In the genomic region with DNA sequence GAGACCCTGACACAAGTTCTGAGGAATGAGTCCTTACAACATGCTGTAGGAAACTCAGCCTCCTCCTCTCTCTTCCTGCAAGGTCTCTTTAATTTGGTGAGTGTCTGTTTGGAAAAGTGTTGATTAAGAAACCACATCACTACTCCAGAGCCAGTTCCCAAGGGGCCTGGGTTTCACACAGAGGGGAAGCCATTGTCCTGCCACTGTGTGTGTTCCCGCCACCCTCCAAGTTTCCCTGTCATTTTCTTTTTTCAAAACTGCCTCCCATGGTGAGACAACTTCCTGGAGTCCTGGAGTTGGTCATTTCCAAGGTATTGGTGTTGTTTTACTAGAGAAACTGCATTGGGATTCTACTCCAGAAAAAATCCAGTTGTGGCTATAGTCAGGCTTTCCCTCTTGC, we compare ENCODE assay signal across 18 cellular contexts.
DNase-seq lines count a peak whose midpoint lies in the region; ATAC-seq and TF ChIP-seq lines count a peak whose summit lies in the region.
"Had no signal": no experiment of that assay in that cellular context is flagged by ENCODE, and none has a peak within 500 bp of the region (broad histone marks: within the 10 kb centered on the region; RNA-seq: fewer than 3 reads in every experiment).

No MANE protein-coding gene starts in this region.

- no peak for ATAC-seq in GM21423 (IDR thresholded peaks at IDR 0.05; ENCODE audit: unreplicated experiment)

- H3K4me1 ChIP-seq in HUES48 (ENCODE audit: control insufficient read depth, insufficient read depth, low read length), result peaks cover 31% of the 10 kb centered on the region
- peaks cover 40% of the 10 kb centered on the region for H3K4me1 ChIP-seq in SJSA1 (replicated peaks)
- H3K4me1 ChIP-seq in iPS-20b (ENCODE audit: insufficient read depth, low read length), result peaks cover 33% of the 10 kb centered on the region
- peaks cover 22% of the 10 kb centered on the region for H3K4me1 ChIP-seq in smooth muscle cell (ENCODE audit: low read depth)
- H3K4me1 ChIP-seq: Caco-2 had no signal

- H3K4me2 ChIP-seq in smooth muscle cell, result no peak overlapping the region
- H3K4me2 ChIP-seq: KMS-11 had no signal

- H3K27me3 ChIP-seq in HUES48 (ENCODE audit: control insufficient read depth, insufficient read depth, low read length) (peaks cover 2% of the 10 kb centered on the region; the same call in 1 of the 2 replicates), SJSA1 (replicated peaks) (no peaks in the 10 kb centered on the region), iPS-20b (ENCODE audit: insufficient read depth, low read length) (no peaks in the 10 kb centered on the region), smooth muscle cell (ENCODE audit: low read depth) (no peaks in the 10 kb centered on the region)

- no peaks in the 10 kb centered on the region for H3K36me3 ChIP-seq in HUES48 (ENCODE audit: control insufficient read depth, insufficient read depth, low read length)
- H3K36me3 ChIP-seq in SJSA1, result no peaks in the 10 kb centered on the region
- no peaks in the 10 kb centered on the region for H3K36me3 ChIP-seq in iPS-20b (ENCODE audit: insufficient read depth, low read depth, low read length)
- H3K36me3 ChIP-seq in smooth muscle cell (ENCODE audit: low read depth), result no peaks in the 10 kb centered on the region

- H2AFZ ChIP-seq in smooth muscle cell (ENCODE audit: low read depth), result peak overlapping the region; percentile 58

- H3F3A ChIP-seq in smooth muscle cell (ENCODE audit: low read depth), result no peaks in the 10 kb centered on the region

- TF ChIP-seq CTCF in smooth muscle cell (IDR thresholded peaks at IDR 0.05; ENCODE audit: borderline replicate concordance, insufficient read depth, poor library complexity, severe bottlenecking), result no peak

- no peaks in the 10 kb centered on the region for H4K20me1 ChIP-seq in smooth muscle cell (ENCODE audit: low read depth)

- H3K4me3 ChIP-seq in HUES48 (ENCODE audit: low read depth, low read length) (no peak overlapping the region; the same call in 1 of the 2 replicates), SJSA1 (no peak overlapping the region), iPS-20b (ENCODE audit: low read length) (peak overlapping the region; percentile 9; the same call in 1 of the 2 replicates), smooth muscle cell (no peak overlapping the region)

- H3K27ac ChIP-seq in HUES48 (ENCODE audit: low read depth, low read length) (peak overlapping the region; percentile 96), SJSA1 (peak overlapping the region; percentile 71), iPS-20b (ENCODE audit: low read length) (peak overlapping the region; percentile 71), smooth muscle cell (ENCODE audit: low read depth) (no peak overlapping the region)
- H3K27ac ChIP-seq: KMS-11 had no signal

- no peaks in the 10 kb centered on the region for H3K79me2 ChIP-seq in smooth muscle cell (ENCODE audit: low read depth)

- H3K9me3 ChIP-seq in HUES48 (ENCODE audit: control insufficient read depth, insufficient read depth, low read length) (no peaks in the 10 kb centered on the region), SJSA1 (replicated peaks) (no peaks in the 10 kb centered on the region; the same call in 1 of the 2 replicates), iPS-20b (ENCODE audit: insufficient read depth, low read depth, low read length) (no peaks in the 10 kb centered on the region), smooth muscle cell (replicated peaks; ENCODE audit: low read depth) (no peaks in the 10 kb centered on the region)
- H3K9me3 ChIP-seq: Caco-2 had no signal

- DNase-seq in SJSA1 (ENCODE audit: low read depth in 1 of 2, low spot score in 2 of 2) (peak; percentile 72 to 85), smooth muscle cell (lab: John Stamatoyannopoulos, UW; ENCODE audit: unreplicated experiment) (no peak), ureter (ENCODE audit: low spot score) (no peak)
- no peak for DNase-seq in activated CD8-positive, alpha-beta memory T cell treated with anti-CD3 and anti-CD28 coated beads for 24 hours
- DNase-seq: Caco-2; CD4-positive, CD25-positive, alpha-beta regulatory T cell; DMS53; NCI-H1092; NCI-H1694 treated with DMSO at 0.1 percent for 48 hours; NCI-H2171; NCI-H446; NK-92 treated with Interleukin-12 subunit alpha and Interleukin-12 subunit beta, amount 100 ng/mL, for 24 hours; RPMI8226; SIG-M5 had no signal

- WGBS in smooth muscle cell (ENCODE audit: low lambda C conversion rate), result 74% methylated on average over 1 of the region's 1 CpG

- H3K9ac ChIP-seq in HUES48 (ENCODE audit: low read depth, low read length) (peak overlapping the region; percentile 45; the same call in 1 of the 2 replicates), iPS-20b (ENCODE audit: low read depth, low read length) (peak overlapping the region; percentile 14; the same call in 1 of the 2 replicates), smooth muscle cell (ENCODE audit: low read depth) (no peak overlapping the region)
- H3K9ac ChIP-seq: KMS-11 had no signal

Comparison
In these comparisons a context has a peak if more than half of its experiments do, and no peak if none do; other contexts are left out.
1. DNase-seq: peak in SJSA1 (2 of 2); none in smooth muscle cell (single experiment), activated CD8-positive, alpha-beta memory T cell treated with anti-CD3 and anti-CD28 coated beads for 24 hours (single experiment) and ureter (single experiment).